17 cellular contexts compared by ENCODE assay signal in the genomic region with DNA sequence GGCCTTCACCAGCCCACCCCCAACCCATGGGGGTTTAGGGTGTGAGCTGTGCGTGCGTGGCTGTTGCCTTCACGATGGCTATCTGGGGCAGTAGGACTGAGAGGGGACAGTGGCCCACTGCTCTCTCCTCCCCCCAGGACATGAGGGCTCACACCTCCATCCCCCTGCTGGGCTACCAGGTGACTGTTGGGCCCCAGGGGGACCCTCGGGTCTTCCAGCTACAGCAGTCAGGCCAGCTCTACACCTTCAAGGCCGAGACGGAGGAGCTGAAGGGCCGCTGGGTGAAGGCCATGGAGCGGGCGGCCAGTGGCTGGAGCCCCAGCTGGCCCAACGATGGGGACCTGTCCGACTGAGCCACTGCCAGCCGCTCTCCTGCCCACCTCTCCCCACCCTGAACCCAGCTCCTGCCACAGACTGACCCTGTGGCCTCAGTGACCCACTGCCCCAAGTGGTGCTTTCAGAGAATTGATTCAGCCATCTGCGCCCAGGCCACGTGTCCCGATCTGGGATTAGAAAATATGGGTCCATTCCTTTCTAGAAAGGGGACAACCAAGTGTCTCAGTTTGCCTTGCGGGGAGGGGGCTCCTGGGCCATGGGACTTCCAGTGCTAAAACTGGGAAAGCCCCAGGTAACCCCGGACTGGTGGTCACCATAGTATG. TPM values are rescaled to one million over a fixed set of nuclear protein-coding genes. Genes with fewer than 3 reads are reported as not detected.
"Had no signal": no experiment of that assay in that cellular context is flagged by ENCODE, and none has a peak within 500 bp of the region (broad histone marks: within the 10 kb centered on the region; RNA-seq: fewer than 3 reads in every experiment).

No MANE protein-coding gene starts in this region.

- H3K4me3 ChIP-seq: gastroesophageal sphincter, left lung, pancreas, tibial artery had no signal

- H3K9me3 Mint-ChIP-seq: central memory CD8-positive, alpha-beta T cell had no signal

- ATAC-seq: activated naive CD4-positive, alpha-beta T cell treated with anti-CD3 and anti-CD28 coated beads, Interleukin-2, amount 50 U/mL, for 72 hours; gastroesophageal sphincter; left lung; pancreas had no signal

- H3K27ac ChIP-seq: gastroesophageal sphincter, left lung, pancreas, tibial artery had no signal

- H3K27ac Mint-ChIP-seq: brain had no signal

- H3K4me1 ChIP-seq: gastroesophageal sphincter, tibial artery had no signal

- H3K27me3 ChIP-seq: gastroesophageal sphincter, left lung, pancreas had no signal

- H3K36me3 ChIP-seq: gastroesophageal sphincter, pancreas, tibial artery had no signal

- H3K9me3 ChIP-seq: gastroesophageal sphincter, left lung, pancreas, SK-N-SH, tibial artery had no signal

- H3K36me3 Mint-ChIP-seq: brain had no signal

- H3K4me1 Mint-ChIP-seq: brain had no signal

- DNase-seq: activated CD4-positive, CD25-positive, alpha-beta regulatory T cell treated with anti-CD3 and anti-CD28 coated beads, Interleukin-2, amount 50 U/mL, for 72 hours; amniotic stem cell; cortex of kidney; effector memory CD4-positive, alpha-beta T cell; left lung; pancreas; SK-N-SH; stimulated activated CD4-positive, alpha-beta T cell treated with anti-CD3 and anti-CD28 coated beads, Interleukin-15, amount 100 ng/mL, for 24 hours; stimulated activated CD4-positive, alpha-beta T cell treated with anti-CD3 and anti-CD28 coated beads, Interleukin-4, amount 100 ng/mL, for 4 hours; tibial artery had no signal

- H3K4me3 Mint-ChIP-seq: brain; central memory CD8-positive, alpha-beta T cell; memory B cell; T-helper 2 cell treated with Interferon-gamma antibody and Interleukin-4, amounts not matched to agents 5 μg/mL and 100 μg/mL, for 36 hours had no signal

- H3K27me3 Mint-ChIP-seq: central memory CD8-positive, alpha-beta T cell; memory B cell had no signal

RNA-seq across cellular contexts. Expression of a gene that starts 22.5 kb away (rescaled TPM):
- polyA plus RNA-seq: neural cell, SK-N-SH had no signal
